Comparison of ENCODE assay signal across 1 cellular context in the genomic region with DNA sequence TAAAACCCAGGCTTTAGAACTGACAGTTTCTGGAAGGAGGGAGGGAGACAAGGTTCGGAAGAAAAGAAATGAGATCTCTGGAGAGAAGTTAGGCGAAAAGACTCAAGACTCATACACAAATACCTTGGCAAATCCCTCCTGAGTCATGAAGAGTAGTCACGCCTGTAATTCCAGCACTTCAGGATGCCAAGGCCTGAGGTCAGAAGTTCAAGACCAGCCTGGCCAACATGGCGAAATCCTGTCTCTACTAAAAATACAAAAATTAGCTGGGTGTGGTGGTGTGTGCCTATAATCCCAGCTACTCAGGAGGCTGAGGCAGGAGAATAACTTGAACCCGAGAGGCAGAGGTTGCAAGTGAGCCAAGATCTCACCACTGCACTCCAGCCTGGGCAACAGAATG.
TF ChIP-seq lines count a peak whose summit lies in the region.

No MANE protein-coding gene starts in this region.

TF ChIP-seq in HCT116, 20 proteins besides CTCF, POLR2A, EP300 and RAD21:
- TF ChIP-seq CBX3 (IDR thresholded peaks at IDR 0.05; ENCODE audit: low read depth) = 0 out of 2 replicates have a peak, but pooled peaks have one; percentile 19
TF ChIP-seq in HCT116: peak in this region for 1; not testable (repeated sequence) for 19.
